In genomic region chr1:25575191-25575590, GRCh38 we compare ENCODE assay signal across 26 cellular contexts.
"Had no signal": no experiment of that assay in that cellular context is flagged by ENCODE, and none has a peak within 500 bp of the region (broad histone marks: within the 10 kb centered on the region; RNA-seq: fewer than 3 reads in every experiment).

No MANE protein-coding gene starts in this region.

- H3K4me3 Mint-ChIP-seq: dendritic cell treated with granulocyte-macrophage colony-stimulating factor and Interleukin-4, amounts not matched to agents 40 ng/mL and 50 ng/mL, for 4 days; endodermal cell; memory B cell; natural killer cell treated with Interleukin-12 subunit alpha and Interleukin-12 subunit beta and Interleukin-15 and Interleukin-18, amount 100 ng/mL, for 72 hours; neural crest cell; stimulated activated effector memory CD8-positive, alpha-beta T cell treated with anti-CD3 and anti-CD28 coated beads, Interleukin-12 subunit alpha, Interleukin-12 subunit beta, amount 100 ng/mL, for 72 hours had no signal

- H3K36me3 Mint-ChIP-seq: memory B cell; natural killer cell treated with Interleukin-12 subunit alpha and Interleukin-12 subunit beta and Interleukin-15 and Interleukin-18, amount 100 ng/mL, for 72 hours; stimulated activated effector memory CD8-positive, alpha-beta T cell treated with anti-CD3 and anti-CD28 coated beads, Interleukin-12 subunit alpha, Interleukin-12 subunit beta, amount 100 ng/mL, for 72 hours had no signal

- H3K27me3 ChIP-seq: esophagus muscularis mucosa, foreskin keratinocyte, gastroesophageal sphincter, heart left ventricle, hepatocyte, right atrium auricular region, stomach, thyroid gland, vagina had no signal

- H3K79me2 ChIP-seq: hepatocyte had no signal

- DNase-seq: effector CD8-positive, alpha-beta T cell; foreskin keratinocyte; heart left ventricle; nucleus accumbens; stimulated activated CD4-positive, alpha-beta T cell treated with anti-CD3 and anti-CD28 coated beads, Interleukin-12 subunit alpha, Interleukin-12 subunit beta, amount 100 ng/mL, for 4 hours; stimulated activated CD4-positive, alpha-beta T cell treated with anti-CD3 and anti-CD28 coated beads, Interleukin-1b, Interleukin-23, amount 100 ng/mL, for 48 hours; stimulated activated CD4-positive, alpha-beta T cell treated with anti-CD3 and anti-CD28 coated beads, Interleukin-4, amount 100 ng/mL, for 24 hours; stimulated activated naive CD4-positive, alpha-beta T cell treated with Interleukin-2 at 50 U/mL for 16 hours; stomach; thyroid gland; trophoblast cell had no signal

- H3K4me1 ChIP-seq: foreskin keratinocyte, prostate gland, right atrium auricular region, vagina had no signal

- H2AFZ ChIP-seq: hepatocyte had no signal

- FAIRE-seq: kidney had no signal

- H3K27ac ChIP-seq: esophagus muscularis mucosa, foreskin keratinocyte, gastroesophageal sphincter, heart left ventricle, hepatocyte, prostate gland, right atrium auricular region, stomach, thyroid gland, vagina had no signal

- H3K4me2 ChIP-seq: hepatocyte, smooth muscle cell had no signal

- H3K36me3 ChIP-seq: esophagus muscularis mucosa, gastroesophageal sphincter, heart left ventricle, prostate gland, right atrium auricular region, stomach, thyroid gland, vagina had no signal

- H3K4me3 ChIP-seq: esophagus muscularis mucosa, gastroesophageal sphincter, heart left ventricle, hepatocyte, lung, prostate gland, right atrium auricular region, smooth muscle cell, stomach, thyroid gland, vagina had no signal

- H3K9me3 Mint-ChIP-seq: dendritic cell treated with granulocyte-macrophage colony-stimulating factor and Interleukin-4, amounts not matched to agents 40 ng/mL and 50 ng/mL, for 4 days; endodermal cell; memory B cell; natural killer cell treated with Interleukin-12 subunit alpha and Interleukin-12 subunit beta and Interleukin-15 and Interleukin-18, amount 100 ng/mL, for 72 hours; neural crest cell; stimulated activated effector memory CD8-positive, alpha-beta T cell treated with anti-CD3 and anti-CD28 coated beads, Interleukin-12 subunit alpha, Interleukin-12 subunit beta, amount 100 ng/mL, for 72 hours had no signal

- H3K27ac Mint-ChIP-seq: dendritic cell treated with granulocyte-macrophage colony-stimulating factor and Interleukin-4, amounts not matched to agents 40 ng/mL and 50 ng/mL, for 4 days; endodermal cell; memory B cell; natural killer cell treated with Interleukin-12 subunit alpha and Interleukin-12 subunit beta and Interleukin-15 and Interleukin-18, amount 100 ng/mL, for 72 hours; stimulated activated effector memory CD8-positive, alpha-beta T cell treated with anti-CD3 and anti-CD28 coated beads, Interleukin-12 subunit alpha, Interleukin-12 subunit beta, amount 100 ng/mL, for 72 hours had no signal

- H3K9me3 ChIP-seq: esophagus muscularis mucosa, gastroesophageal sphincter, heart left ventricle, prostate gland, right atrium auricular region, stomach, thyroid gland, vagina had no signal
